ENCODE assay signal across 11 cellular contexts in the genomic region with DNA sequence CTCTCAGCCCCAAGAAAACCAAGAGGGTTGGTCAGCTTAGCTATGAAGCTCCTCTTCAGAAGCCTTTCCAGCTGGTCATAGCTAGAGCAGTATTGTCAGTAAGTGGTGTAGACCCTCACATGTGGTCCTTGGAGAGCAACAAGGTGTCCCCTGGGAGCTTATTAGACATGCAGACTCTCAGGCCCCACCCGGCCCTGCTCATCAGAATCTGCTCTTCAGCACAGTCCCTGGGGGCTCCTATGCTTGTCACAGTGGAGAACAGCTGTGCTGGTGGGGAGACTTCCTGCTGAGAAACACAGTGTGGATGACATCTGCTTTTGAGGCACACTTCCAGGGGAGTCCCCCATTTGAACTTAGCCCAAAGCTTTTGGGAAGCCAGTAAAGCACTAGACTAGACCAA. TPM values are rescaled to one million over a fixed set of nuclear protein-coding genes. Genes with fewer than 3 reads are reported as not detected.
DNase-seq lines count a peak whose midpoint lies in the region; ATAC-seq, FAIRE-seq and TF ChIP-seq lines count a peak whose summit lies in the region.
"Had no signal": no experiment of that assay in that cellular context is flagged by ENCODE, and none has a peak within 500 bp of the region (broad histone marks: within the 10 kb centered on the region; RNA-seq: fewer than 3 reads in every experiment).

No MANE protein-coding gene starts in this region.

- no peak for TF ChIP-seq CTCF in GM12878 (IDR thresholded peaks at IDR 0.05 in 2 of 3, conservative IDR thresholded peaks at IDR 0.05 in 1 of 3; ENCODE audit: control insufficient read depth in 2 of 3, extremely low read depth in 1 of 3, insufficient read depth in 1 of 3, low read depth in 3 of 3, low read length in 3 of 3)

- POLR2A ChIA-PET in GM12878 (lab: Charles Lee) = interaction anchor here (0.9 to 5.5 kb wide), 9 partner anchors 14 to 338 kb away, joined by 3 to 66 read pairs (median 21); a partner anchor contains a TSS

- no peak overlapping the region; the same call in 1 of the 2 replicates for H2AFZ ChIP-seq in GM12878 (ENCODE audit: control insufficient read depth, low read depth, low read length)
- H2AFZ ChIP-seq: neural progenitor cell had no signal

- SMC1A ChIA-PET in GM12878 (lab: Charles Lee; ENCODE audit: uncharacterized antibody, unreplicated experiment) = interaction anchor here (0.7 to 11.3 kb wide), 38 partner anchors 8 to 756 kb away, joined by 3 to 311 read pairs (median 8); a partner anchor contains a TSS

- no peak for TF ChIP-seq RAD21 in GM12878 (IDR thresholded peaks at IDR 0.05; ENCODE audit: insufficient read depth, low read depth, low read length)

- no peak overlapping the region for H3K9ac ChIP-seq in GM12878 (ENCODE audit: control insufficient read depth, insufficient read depth, low read length)
- H3K9ac ChIP-seq: neural progenitor cell had no signal

- RAD21 ChIA-PET in GM12878 (lab: Charles Lee; ENCODE audit: unreplicated experiment) = interaction anchor here (0.6 to 8.5 kb wide), 33 partner anchors 15 to 759 kb away, joined by 3 to 224 read pairs (median 6); a partner anchor contains a TSS

- H3K27me3 ChIP-seq in GM12878 (replicated peaks in 1 of 2; ENCODE audit: control insufficient read depth in 2 of 2, insufficient read depth in 2 of 2, low read length in 1 of 2) = no peaks in the 10 kb centered on the region
- H3K27me3 ChIP-seq: cardiac muscle cell had no signal

- DNase-seq in GM12878 (ENCODE audit: low read depth, low spot score) (peak; percentile 79), hypothalamus (lab: John Stamatoyannopoulos, UW) (no peak), amygdala (lab: John Stamatoyannopoulos, UW) (no peak), SHP77 treated with DMSO at 0.1 percent for 48 hours (lab: John Stamatoyannopoulos, UW) (no peak)
- no peak for DNase-seq in stimulated activated CD4-positive, alpha-beta T cell treated with anti-CD3 and anti-CD28 coated beads, Interleukin-15, amount 100 ng/mL, for 24 hours
- DNase-seq: hippocampal formation had no signal

- no peak overlapping the region for H3K27ac ChIP-seq in GM12878 (ENCODE audit: control insufficient read depth, insufficient read depth)
- H3K27ac ChIP-seq: cardiac muscle cell, neural progenitor cell had no signal

- H3K4me2 ChIP-seq in GM12878 (ENCODE audit: control insufficient read depth, insufficient read depth) = peak overlapping the region; percentile 22; the same call in 1 of the 2 replicates
- H3K4me2 ChIP-seq: neural progenitor cell had no signal

- H3K79me2 ChIP-seq in GM12878 (ENCODE audit: control insufficient read depth, insufficient read depth, low read length) = no peaks in the 10 kb centered on the region

- CTCF ChIA-PET in GM12878 (lab: Yijun Ruan, JAX) = interaction anchor here (0.7 to 9.2 kb wide), 35 partner anchors 12 to 758 kb away, joined by 3 to 244 read pairs (median 8); a partner anchor contains a TSS

- in situ Hi-C loops in GM12878 (cut with MboI) = loop anchor here (5.0 kb wide), 3 partner anchors 135 to 340 kb away; a partner anchor contains a TSS

- peaks cover 40% of the 10 kb centered on the region for H3K4me1 ChIP-seq in GM12878 (ENCODE audit: control insufficient read depth, insufficient read depth, low read length)
- H3K4me1 ChIP-seq: neural progenitor cell had no signal

- no peaks in the 10 kb centered on the region for H3K36me3 ChIP-seq in GM12878 (ENCODE audit: control insufficient read depth in 2 of 2, insufficient read depth in 2 of 2, low read length in 1 of 2)
- H3K36me3 ChIP-seq: cardiac muscle cell, neural progenitor cell had no signal

- H3K4me3 ChIP-seq in GM12878 = no peak overlapping the region
- H3K4me3 ChIP-seq: cardiac muscle cell, neural progenitor cell had no signal

- H3K9me3 ChIP-seq in GM12878 (replicated peaks; ENCODE audit: control insufficient read depth, insufficient read depth, low read length) = no peaks in the 10 kb centered on the region; the same call in 2 of the 3 replicates

- BruUV-seq in GM12878 (replicated peaks; lab: Mats Ljungman, UMichigan) = no TSS peak

- no peaks in the 10 kb centered on the region for H4K20me1 ChIP-seq in GM12878 (ENCODE audit: control insufficient read depth, insufficient read depth)

- no peak for TF ChIP-seq POLR2A in GM12878 (IDR thresholded peaks at IDR 0.05; ENCODE audit: low read depth, low read length)

- peak; percentile 69 to 73; a peak in 2 of 4 replicates for TF ChIP-seq EP300 in GM12878 (IDR thresholded peaks at IDR 0.05; ENCODE audit: borderline replicate concordance in 1 of 2, control insufficient read depth in 1 of 2, low read depth in 2 of 2, low read length in 2 of 2)

- WGBS in GM12878 (ENCODE audit: insufficient coverage, insufficient replicate concordance, low lambda C conversion rate, missing lambda C conversion rate) = 0% methylated on average over 1 of the region's 1 CpG

- intact Hi-C loops in GM12878 (cut with micrococcal nuclease; ENCODE audit: unreplicated experiment) = loop anchor here (1.0 to 5.0 kb wide), 4 partner anchors 17 to 590 kb away; a partner anchor contains a TSS

- peak; percentile 80 for ATAC-seq in GM18861 (IDR thresholded peaks at IDR 0.05; ENCODE audit: unreplicated experiment)
- peak; percentile 78 for ATAC-seq in GM21619 (IDR thresholded peaks at IDR 0.05; ENCODE audit: unreplicated experiment)
- peak; percentile 60 for ATAC-seq in HG03439 (IDR thresholded peaks at IDR 0.05; ENCODE audit: unreplicated experiment)
- peak; percentile 65 for ATAC-seq in GM12878

- peak; percentile 94 for FAIRE-seq in GM12878 (lab: Jason Lieb, UNC)

TF ChIP-seq in GM12878, 131 proteins besides CTCF, POLR2A, EP300 and RAD21 (continues in another document):
- TF ChIP-seq ZNF207 (IDR thresholded peaks at IDR 0.05; ENCODE audit: borderline replicate concordance) = no peak
- TF ChIP-seq ESRRA (IDR thresholded peaks at IDR 0.05; ENCODE audit: low read length) = no peak
- TF ChIP-seq BMI1 (IDR thresholded peaks at IDR 0.05; ENCODE audit: borderline replicate concordance) = no peak
- no peak for TF ChIP-seq ZNF274 (IDR thresholded peaks at IDR 0.05; ENCODE audit: insufficient read depth, insufficient read length)
- no peak for TF ChIP-seq SMAD5 (IDR thresholded peaks at IDR 0.05; ENCODE audit: low read depth)
- TF ChIP-seq SUPT20H (IDR thresholded peaks at IDR 0.05; ENCODE audit: borderline replicate concordance, control insufficient read depth, low read depth, low read length) = no peak
- TF ChIP-seq RAD51 (IDR thresholded peaks at IDR 0.05) = no peak
- TF ChIP-seq MTA3 (IDR thresholded peaks at IDR 0.05; ENCODE audit: borderline replicate concordance, low read length) = no peak
- TF ChIP-seq SIN3A (IDR thresholded peaks at IDR 0.05; ENCODE audit: low read depth, low read length) = no peak
- no peak for TF ChIP-seq CBX3 (IDR thresholded peaks at IDR 0.05; ENCODE audit: borderline replicate concordance, low read depth)
- TF ChIP-seq DPF2 (IDR thresholded peaks at IDR 0.05) = peak; percentile 49
- TF ChIP-seq, protein P1, sequence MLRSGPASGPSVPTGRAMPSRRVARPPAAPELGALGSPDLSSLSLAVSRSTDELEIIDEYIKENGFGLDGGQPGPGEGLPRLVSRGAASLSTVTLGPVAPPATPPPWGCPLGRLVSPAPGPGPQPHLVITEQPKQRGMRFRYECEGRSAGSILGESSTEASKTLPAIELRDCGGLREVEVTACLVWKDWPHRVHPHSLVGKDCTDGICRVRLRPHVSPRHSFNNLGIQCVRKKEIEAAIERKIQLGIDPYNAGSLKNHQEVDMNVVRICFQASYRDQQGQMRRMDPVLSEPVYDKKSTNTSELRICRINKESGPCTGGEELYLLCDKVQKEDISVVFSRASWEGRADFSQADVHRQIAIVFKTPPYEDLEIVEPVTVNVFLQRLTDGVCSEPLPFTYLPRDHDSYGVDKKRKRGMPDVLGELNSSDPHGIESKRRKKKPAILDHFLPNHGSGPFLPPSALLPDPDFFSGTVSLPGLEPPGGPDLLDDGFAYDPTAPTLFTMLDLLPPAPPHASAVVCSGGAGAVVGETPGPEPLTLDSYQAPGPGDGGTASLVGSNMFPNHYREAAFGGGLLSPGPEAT (IDR thresholded peaks at IDR 0.05; ENCODE audit: low read depth) = peak; percentile 42; the same call in 1 of the 2 replicates
- no peak for TF ChIP-seq MXI1 (IDR thresholded peaks at IDR 0.05; ENCODE audit: low read depth, low read length)
- no peak for TF ChIP-seq NFYA (IDR thresholded peaks at IDR 0.05; ENCODE audit: borderline replicate concordance, low read depth, low read length)
- no peak for TF ChIP-seq FOXK2 (IDR thresholded peaks at IDR 0.05)
- TF ChIP-seq HDAC6 (IDR thresholded peaks at IDR 0.05; ENCODE audit: unreplicated experiment) = no peak
- TF ChIP-seq IKZF2 (IDR thresholded peaks at IDR 0.05) = peak; percentile 80
- 0 out of 2 replicates have a peak, but pooled peaks have one; percentile 20 for TF ChIP-seq NFIC (IDR thresholded peaks at IDR 0.05; ENCODE audit: low read depth, low read length)
- peak; percentile 43 for TF ChIP-seq SMAD1 (IDR thresholded peaks at IDR 0.05; ENCODE audit: low read depth, partially characterized antibody)
- 0 out of 2 replicates have a peak, but pooled peaks have one; percentile 16 for TF ChIP-seq IRF4 (IDR thresholded peaks at IDR 0.05; ENCODE audit: low read depth, low read length)
- 0 out of 2 replicates have a peak, but pooled peaks have one; percentile 46 for TF ChIP-seq NR2F1 (conservative IDR thresholded peaks at IDR 0.05)
- peak; percentile 63; the same call in 1 of the 2 replicates for TF ChIP-seq CREM (IDR thresholded peaks at IDR 0.05; ENCODE audit: low read depth)
- TF ChIP-seq KDM1A (IDR thresholded peaks at IDR 0.05; ENCODE audit: borderline replicate concordance) = no peak

RNA-seq across cellular contexts. Expression of a gene that starts 21.9 kb away (rescaled TPM):
- total RNA-seq in GM12878 (2013; cell fraction: nucleolus; rRNA removed) = 15.1 and 16.4 TPM in 2 replicates
- total RNA-seq in GM12878 (2014; rRNA removed) = 33.0 and 37.0 TPM in 2 replicates
- total RNA-seq in GM12878 (2014; rRNA removed; fragmentation: Illumina TruSeq; extraction: Trizol) = 45.1 and 47.1 TPM in 2 replicates
- total RNA-seq in GM12878 (2021) = 28.7 TPM in 2 replicates
- polyA plus RNA-seq in GM12878 (2011; ENCODE audit: low read depth) = 11.4 TPM
- polyA plus RNA-seq in GM12878 (2011; rRNA removed) = 40.9 and 69.0 TPM in 2 replicates
- polyA plus RNA-seq in GM12878 (2011; cell fraction: cytosol; rRNA removed) = 20.4 and 22.7 TPM in 2 replicates
- 18.6 and 27.3 TPM in 2 replicates for polyA plus RNA-seq in GM12878 (2011; cell fraction: nucleus; rRNA removed)
- polyA plus RNA-seq in GM12878 (2012) = 11.8 and 19.8 TPM in 2 replicates
- polyA plus RNA-seq in GM12878 (2014; fragmentation: Illumina TruSeq; extraction: Trizol) = 39.4 and 40.8 TPM in 2 replicates
- polyA plus RNA-seq in GM12878 (2014; fragmentation: Nextera tagmentation; extraction: Ambion mirVana) = 10 to 100 TPM; 16.7 to 21.3 TPM
- 27.3 and 31.0 TPM in 2 replicates for polyA plus RNA-seq in GM12878 (2014; rRNA removed)
- 10 to 100 TPM; 46.8 to 49.7 TPM for polyA plus RNA-seq in GM12878 (2016; fragmentation: Nextera tagmentation; extraction: Ambion mirVana)
- 34.3 and 49.5 TPM in 2 replicates for polyA minus RNA-seq in GM12878 (2011; rRNA and poly(A)+ RNA removed)
- polyA minus RNA-seq in GM12878 (2011; cell fraction: cytosol; rRNA and poly(A)+ RNA removed) = 15.4 and 17.8 TPM in 2 replicates
- 12.2 and 17.8 TPM in 2 replicates for polyA minus RNA-seq in GM12878 (2011; cell fraction: nucleus; rRNA and poly(A)+ RNA removed)
